In genomic region chr9:123319541-123320339, GRCh38 we compare ENCODE assay signal across 27 cellular contexts. TPM values are rescaled to one million over a fixed set of nuclear protein-coding genes. Genes with fewer than 3 reads are reported as not detected.
A peak's percentile ranks its signal among the peaks of the same experiment; 100 is the strongest.
DNase-seq lines count a peak whose midpoint lies in the region; ATAC-seq and TF ChIP-seq lines count a peak whose summit lies in the region.
"Had no signal": no experiment of that assay in that cellular context is flagged by ENCODE, and none has a peak within 500 bp of the region (broad histone marks: within the 10 kb centered on the region; RNA-seq: fewer than 3 reads in every experiment).

No MANE protein-coding gene starts in this region.

- 93 to 95% methylated on average over 14 of the region's 14 CpGs for WGBS in sigmoid colon, 2 donors

- intact Hi-C loops in activated CD8-positive, alpha-beta T cell treated with anti-CD3 and anti-CD28 coated beads for 36 hours (cut with micrococcal nuclease): no loop called here
- intact Hi-C loops in left lung (cut with DNase I): no loop called here
- intact Hi-C loops in sigmoid colon (cut with DNase I): no loop called here

- TF ChIP-seq POLR2A in sigmoid colon (IDR thresholded peaks at IDR 0.05): no peak

- no peak for TF ChIP-seq EP300 in sigmoid colon (IDR thresholded peaks at IDR 0.05)

- no peaks in the 10 kb centered on the region for H3K36me3 Mint-ChIP-seq in activated CD8-positive, alpha-beta T cell treated with anti-CD3 and anti-CD28 coated beads for 36 hours (ENCODE audit: low read depth)
- H3K36me3 Mint-ChIP-seq in activated CD8-positive, alpha-beta T cell treated with anti-CD3 and anti-CD28 coated beads, Interleukin-2, amount 10 ng/mL, durations not matched to agents 7 days and 5 days (ENCODE audit: low read depth): no peaks in the 10 kb centered on the region
- H3K36me3 Mint-ChIP-seq: activated naive CD8-positive, alpha-beta T cell; CD14-positive monocyte had no signal

- no peaks in the 10 kb centered on the region for H3K27me3 Mint-ChIP-seq in activated CD8-positive, alpha-beta T cell treated with anti-CD3 and anti-CD28 coated beads for 36 hours
- H3K27me3 Mint-ChIP-seq in activated CD8-positive, alpha-beta T cell treated with anti-CD3 and anti-CD28 coated beads, Interleukin-2, amount 10 ng/mL, durations not matched to agents 7 days and 5 days (ENCODE audit: low read depth): peaks cover 2% of the 10 kb centered on the region
- H3K27me3 Mint-ChIP-seq: activated naive CD8-positive, alpha-beta T cell had no signal

- H3K4me1 ChIP-seq in left lung (peaks cover 10 to 18% of the 10 kb centered on the region in 2 donors), sigmoid colon (peaks cover 0 to 30% (median 25%) of the 10 kb centered on the region in 4 donors)
- H3K4me1 ChIP-seq: A549, body of pancreas, colonic mucosa, SJCRH30 had no signal

- no peak for TF ChIP-seq CTCF in activated CD8-positive, alpha-beta T cell treated with anti-CD3 and anti-CD28 coated beads for 36 hours (IDR thresholded peaks at IDR 0.05)
- TF ChIP-seq CTCF in LNCaP clone FGC (IDR thresholded peaks at IDR 0.05; ENCODE audit: control insufficient read depth, extremely low read depth, insufficient read depth): no peak
- no peak for TF ChIP-seq CTCF in left lung (IDR thresholded peaks at IDR 0.05)
- no peak for TF ChIP-seq CTCF in sigmoid colon (IDR thresholded peaks at IDR 0.05)

- ATAC-seq in activated CD8-positive, alpha-beta T cell treated with anti-CD3 and anti-CD28 coated beads for 36 hours: no peak
- no peak for ATAC-seq in activated CD8-positive, alpha-beta T cell treated with anti-CD3 and anti-CD28 coated beads, Interleukin-2, amount 10 ng/mL, durations not matched to agents 7 days and 5 days
- ATAC-seq in left lung: peak; percentile 57
- ATAC-seq: body of pancreas, left colon had no signal

- H3K27me3 ChIP-seq in left lung (no peaks in the 10 kb centered on the region), sigmoid colon (no peaks in the 10 kb centered on the region)
- H3K27me3 ChIP-seq: body of pancreas, colonic mucosa, right atrium auricular region had no signal

- H3K9me3 Mint-ChIP-seq in activated CD8-positive, alpha-beta T cell treated with anti-CD3 and anti-CD28 coated beads for 36 hours: no peaks in the 10 kb centered on the region
- H3K9me3 Mint-ChIP-seq in activated CD8-positive, alpha-beta T cell treated with anti-CD3 and anti-CD28 coated beads, Interleukin-2, amount 10 ng/mL, durations not matched to agents 7 days and 5 days (ENCODE audit: insufficient read depth): no peaks in the 10 kb centered on the region
- H3K9me3 Mint-ChIP-seq: CD14-positive monocyte; T-helper 2 cell treated with Interferon-gamma antibody and Interleukin-4, amounts not matched to agents 5 μg/mL and 100 μg/mL, for 36 hours had no signal

- POLR2A ChIA-PET in activated CD8-positive, alpha-beta T cell treated with anti-CD3 and anti-CD28 coated beads for 36 hours (lab: Charles Lee): interaction anchor here (1.0 to 1.3 kb wide), 3 partner anchors 12 to 95 kb away, joined by 3 to 4 read pairs (median 3); no protein-coding TSS in a partner anchor
- POLR2A ChIA-PET in activated CD8-positive, alpha-beta T cell treated with anti-CD3 and anti-CD28 coated beads, Interleukin-2, amount 10 ng/mL, durations not matched to agents 7 days and 5 days (lab: Charles Lee): interaction anchor here (1.0 to 1.8 kb wide), 2 partner anchors 15 to 20 kb away, joined by 4 to 5 read pairs; no protein-coding TSS in a partner anchor

- H3K27ac ChIP-seq in left lung: no peak overlapping the region
- H3K27ac ChIP-seq in sigmoid colon: peak overlapping the region in 3 of 4 donors; percentile 66 to 71 (median 67)
- H3K27ac ChIP-seq: A549, body of pancreas, colonic mucosa, right atrium auricular region, SJCRH30 had no signal

- peak overlapping the region; percentile 17 for H3K27ac Mint-ChIP-seq in activated CD8-positive, alpha-beta T cell treated with anti-CD3 and anti-CD28 coated beads for 36 hours
- no peak overlapping the region for H3K27ac Mint-ChIP-seq in activated CD8-positive, alpha-beta T cell treated with anti-CD3 and anti-CD28 coated beads, Interleukin-2, amount 10 ng/mL, durations not matched to agents 7 days and 5 days
- H3K27ac Mint-ChIP-seq: activated naive CD8-positive, alpha-beta T cell; CD14-positive monocyte had no signal

- DNase-seq in activated CD8-positive, alpha-beta T cell treated with anti-CD3 and anti-CD28 coated beads for 36 hours: peak; percentile 1
- no peak for DNase-seq in activated CD8-positive, alpha-beta T cell treated with anti-CD3 and anti-CD28 coated beads, Interleukin-2, amount 10 ng/mL, durations not matched to agents 7 days and 5 days
- DNase-seq in LNCaP clone FGC (ENCODE audit: low read depth) (peak; percentile 51), left lung (no peak), sigmoid colon (no peak), RPMI8226 (no peak), NCI-H524 (lab: John Stamatoyannopoulos, UW) (no peak), T-helper 2 cell (no peak)
- DNase-seq: activated CD4-positive, alpha-beta T cell treated with anti-CD3 and anti-CD28 coated beads, Interleukin-2, amount 50 U/mL, for 48 hours; activated T-cell treated with anti-CD3 and anti-CD28 coated beads, Interleukin-2, amount 50 U/mL, for 1 hour; colonic mucosa; DMS 273 treated with DMSO at 0.1 percent for 48 hours; left colon; NCI-H1436; NCI-H2171; NCI-H748 treated with DMSO at 0.1 percent for 48 hours; SJCRH30; stimulated activated CD8-positive, alpha-beta memory T cell treated with anti-CD3 and anti-CD28 coated beads, Interleukin-4, amount 100 ng/mL, for 48 hours had no signal

- H3K4me3 Mint-ChIP-seq in activated CD8-positive, alpha-beta T cell treated with anti-CD3 and anti-CD28 coated beads for 36 hours: no peak overlapping the region
- H3K4me3 Mint-ChIP-seq in activated CD8-positive, alpha-beta T cell treated with anti-CD3 and anti-CD28 coated beads, Interleukin-2, amount 10 ng/mL, durations not matched to agents 7 days and 5 days: no peak overlapping the region
- H3K4me3 Mint-ChIP-seq: activated naive CD8-positive, alpha-beta T cell; CD14-positive monocyte; T-helper 2 cell treated with Interferon-gamma antibody and Interleukin-4, amounts not matched to agents 5 μg/mL and 100 μg/mL, for 36 hours had no signal

- H3K36me3 ChIP-seq in left lung (no peaks in the 10 kb centered on the region), sigmoid colon (no peaks in the 10 kb centered on the region)
- H3K36me3 ChIP-seq: colonic mucosa, right atrium auricular region, SJCRH30 had no signal

- peaks cover 35% of the 10 kb centered on the region for H3K4me1 Mint-ChIP-seq in activated CD8-positive, alpha-beta T cell treated with anti-CD3 and anti-CD28 coated beads for 36 hours (ENCODE audit: low read depth)
- H3K4me1 Mint-ChIP-seq in activated CD8-positive, alpha-beta T cell treated with anti-CD3 and anti-CD28 coated beads, Interleukin-2, amount 10 ng/mL, durations not matched to agents 7 days and 5 days (ENCODE audit: low read depth): peaks cover 45% of the 10 kb centered on the region

- H3K9me3 ChIP-seq in left lung (no peaks in the 10 kb centered on the region), sigmoid colon (no peaks in the 10 kb centered on the region)
- H3K9me3 ChIP-seq: A549, body of pancreas, colonic mucosa, right atrium auricular region, SJCRH30 had no signal

- H3K4me3 ChIP-seq in LNCaP clone FGC (ENCODE audit: low read depth, low read length) (no peak overlapping the region), left lung (no peak overlapping the region), sigmoid colon (no peak overlapping the region)
- H3K4me3 ChIP-seq: A549, body of pancreas, colonic mucosa, right atrium auricular region, SJCRH30 had no signal

- CTCF ChIA-PET in activated CD8-positive, alpha-beta T cell treated with anti-CD3 and anti-CD28 coated beads for 36 hours (lab: Charles Lee): interaction anchor here (1.0 to 1.2 kb wide), 2 partner anchors 19 to 95 kb away, joined by 3 read pairs; no protein-coding TSS in a partner anchor
- CTCF ChIA-PET in activated CD8-positive, alpha-beta T cell treated with anti-CD3 and anti-CD28 coated beads, Interleukin-2, amount 10 ng/mL, durations not matched to agents 7 days and 5 days (lab: Charles Lee): interaction anchor here (0.5 to 2.0 kb wide), 3 partner anchors 12 to 766 kb away, joined by 3 to 6 read pairs (median 4); no protein-coding TSS in a partner anchor

RNA-seq across cellular contexts. Expression of gene CRB2, which starts 36.3 kb away (rescaled TPM):
- total RNA-seq in activated CD8-positive, alpha-beta T cell treated with anti-CD3 and anti-CD28 coated beads for 36 hours: under 1 TPM in 1 of 2 experiments, not detected in 1; 0.09 TPM
- total RNA-seq in activated CD8-positive, alpha-beta T cell treated with anti-CD3 and anti-CD28 coated beads, Interleukin-2, amount 10 ng/mL, durations not matched to agents 7 days and 5 days: not detected
- total RNA-seq in left lung: under 1 TPM; 0.08 to 0.09 TPM
- total RNA-seq in sigmoid colon: under 1 TPM in 2 of 4 donors, not detected in 2; 0.14 to 0.33 TPM
- polyA plus RNA-seq in sigmoid colon: under 1 TPM in 2 of 3 donors, not detected in 1; 0.46 to 0.79 TPM
- total RNA-seq: fibroblast of lung, M059J, mononuclear cell had no signal
- polyA plus RNA-seq: CD14-positive monocyte, fibroblast of lung had no signal

RNA-seq across cellular contexts. Expression of gene STRBP, which starts 51.4 kb away (rescaled TPM):
- total RNA-seq in activated CD8-positive, alpha-beta T cell treated with anti-CD3 and anti-CD28 coated beads for 36 hours: 10 to 100 TPM; 40.7 to 43.2 TPM
- total RNA-seq in activated CD8-positive, alpha-beta T cell treated with anti-CD3 and anti-CD28 coated beads, Interleukin-2, amount 10 ng/mL, durations not matched to agents 7 days and 5 days: 10 to 100 TPM; 26.1 to 26.5 TPM
- total RNA-seq in left lung (10 to 100 TPM; 16.5 to 19.5 TPM), sigmoid colon (10 to 100 TPM; 13.3 to 18.2 (median 16.1) TPM)
- polyA plus RNA-seq in sigmoid colon: 10 to 100 TPM; 18.0 to 32.2 (median 29.4) TPM

Comparison
In these comparisons a context has a peak if more than half of its experiments do, and no peak if none do; other contexts are left out.
1. DNase-seq: peak in activated CD8-positive, alpha-beta T cell treated with anti-CD3 and anti-CD28 coated beads for 36 hours (single experiment) and LNCaP clone FGC (single experiment); none in activated CD8-positive, alpha-beta T cell treated with anti-CD3 and anti-CD28 coated beads, Interleukin-2, amount 10 ng/mL, durations not matched to agents 7 days and 5 days (single experiment), left lung (0 of 2), sigmoid colon (single experiment), RPMI8226 (single experiment), NCI-H524 (0 of 2) and T-helper 2 cell (0 of 5).
2. H3K27ac ChIP-seq: peak in sigmoid colon (3 of 4); none in left lung (0 of 2).